8 cellular contexts compared by ENCODE assay signal in genomic region chr2:64675860-64676259, GRCh38. TPM values are rescaled to one million over a fixed set of nuclear protein-coding genes. Genes with fewer than 3 reads are reported as not detected.
A peak's percentile ranks its signal among the peaks of the same experiment; 100 is the strongest.
DNase-seq lines count a peak whose midpoint lies in the region; ATAC-seq and TF ChIP-seq lines count a peak whose summit lies in the region.

No MANE protein-coding gene starts in this region.

- DNase-seq in activated CD4-positive, alpha-beta T cell treated with anti-CD3 and anti-CD28 coated beads, Interleukin-2, amount 10 ng/mL, durations not matched to agents 24 days and 14 days: peak; percentile 79
- DNase-seq in erythroblast (lab: John Stamatoyannopoulos, UW) (peak; percentile 4 to 34), left lobe of liver (ENCODE audit: low spot score) (no peak), thyroid gland (no peak), spleen (no peak)
- peak; percentile 56 to 77 (median 72) for DNase-seq in stimulated activated CD4-positive, alpha-beta T cell treated with anti-CD3 and anti-CD28 coated beads, TNF-alpha, amount 100 ng/mL, for 48 hours (ENCODE audit: low read depth in 3 of 3)

- H3K4me3 ChIP-seq in thyroid gland (replicated peaks in 1 of 3) (no peak overlapping the region), spleen (no peak overlapping the region)

- H3K27ac Mint-ChIP-seq in activated CD4-positive, alpha-beta T cell treated with anti-CD3 and anti-CD28 coated beads, Interleukin-2, amount 10 ng/mL, durations not matched to agents 24 days and 14 days: peak overlapping the region; percentile 71

- no peak overlapping the region for H3K4me3 Mint-ChIP-seq in activated CD4-positive, alpha-beta T cell treated with anti-CD3 and anti-CD28 coated beads, Interleukin-2, amount 10 ng/mL, durations not matched to agents 24 days and 14 days

- no peaks in the 10 kb centered on the region for H3K27me3 Mint-ChIP-seq in activated CD4-positive, alpha-beta T cell treated with anti-CD3 and anti-CD28 coated beads, Interleukin-2, amount 10 ng/mL, durations not matched to agents 24 days and 14 days

- H3K9me3 Mint-ChIP-seq in activated CD4-positive, alpha-beta T cell treated with anti-CD3 and anti-CD28 coated beads, Interleukin-2, amount 10 ng/mL, durations not matched to agents 24 days and 14 days: no peaks in the 10 kb centered on the region

- H3K27me3 ChIP-seq in thyroid gland (no peaks in the 10 kb centered on the region), spleen (replicated peaks in 1 of 7) (no peaks in the 10 kb centered on the region)

- H3K4me1 ChIP-seq in thyroid gland (peaks cover 0 to 9% of the 10 kb centered on the region in 2 donors), spleen (peaks cover 0 to 31% (median 3%) of the 10 kb centered on the region in 6 donors)

- intact Hi-C loops in activated CD4-positive, alpha-beta T cell treated with anti-CD3 and anti-CD28 coated beads, Interleukin-2, amount 10 ng/mL, durations not matched to agents 24 days and 14 days (cut with micrococcal nuclease): loop anchor here (1.0 to 2.0 kb wide), 4 partner anchors 21 to 75 kb away; no protein-coding TSS in a partner anchor
- intact Hi-C loops in thyroid gland (cut with DNase I) (no loop called here), spleen (cut with DNase I; ENCODE audit: low total_unique reads) (loop anchor here (10.0 kb wide), 1 partner anchor 49 kb away; no protein-coding TSS in a partner anchor)

- TF ChIP-seq CTCF in thyroid gland (IDR thresholded peaks at IDR 0.05) (no peak), spleen (IDR thresholded peaks at IDR 0.05 in 8 of 11, conservative IDR thresholded peaks at IDR 0.05 in 3 of 11) (no peak)

- H3K27ac ChIP-seq in thyroid gland (no peak overlapping the region), spleen (no peak overlapping the region)

- H3K4me1 Mint-ChIP-seq in activated CD4-positive, alpha-beta T cell treated with anti-CD3 and anti-CD28 coated beads, Interleukin-2, amount 10 ng/mL, durations not matched to agents 24 days and 14 days: peaks cover 45% of the 10 kb centered on the region

- H3K9me3 ChIP-seq in thyroid gland: no peaks in the 10 kb centered on the region
- H3K9me3 ChIP-seq in spleen: no peaks in the 10 kb centered on the region

- ATAC-seq in HG03103 (IDR thresholded peaks at IDR 0.05; ENCODE audit: low read depth, unreplicated experiment) (peak; percentile 69), left lobe of liver (no peak), HG03378 (IDR thresholded peaks at IDR 0.05; ENCODE audit: unreplicated experiment) (no peak)

- TF ChIP-seq POLR2A in erythroblast (IDR thresholded peaks at IDR 0.05; ENCODE audit: low read length): no peak
- TF ChIP-seq POLR2A in thyroid gland (IDR thresholded peaks at IDR 0.05): no peak
- no peak for TF ChIP-seq POLR2A in spleen (IDR thresholded peaks at IDR 0.05)

- WGBS in thyroid gland, 2 donors: 88 to 90% methylated on average over 5 of the region's 5 CpGs
- 84 to 93% (median 87%) methylated on average over 5 of the region's 5 CpGs for WGBS in spleen, 5 donors

- peaks cover 4% of the 10 kb centered on the region for H3K36me3 Mint-ChIP-seq in activated CD4-positive, alpha-beta T cell treated with anti-CD3 and anti-CD28 coated beads, Interleukin-2, amount 10 ng/mL, durations not matched to agents 24 days and 14 days (ENCODE audit: low read depth)

- H3K36me3 ChIP-seq in thyroid gland: no peaks in the 10 kb centered on the region
- no peaks in the 10 kb centered on the region for H3K36me3 ChIP-seq in spleen

RNA-seq across cellular contexts. Expression of gene SERTAD2, which starts 22.1 kb away (rescaled TPM):
- total RNA-seq in activated CD4-positive, alpha-beta T cell treated with anti-CD3 and anti-CD28 coated beads, Interleukin-2, amount 10 ng/mL, durations not matched to agents 24 days and 14 days: 24.6 and 26.7 TPM in 2 replicates
- total RNA-seq in left lobe of liver: 13.8 TPM
- 10 to 100 TPM; 13.7 to 17.3 (median 16.6) TPM for total RNA-seq in thyroid gland
- 10 to 100 TPM; 31.2 to 61.4 (median 43.3) TPM for total RNA-seq in spleen
- 10 to 100 TPM; 10.4 to 16.9 (median 13.6) TPM for polyA plus RNA-seq in spleen

Comparison
In these comparisons a context has a peak if more than half of its experiments do, and no peak if none do; other contexts are left out.
1. DNase-seq: peak in activated CD4-positive, alpha-beta T cell treated with anti-CD3 and anti-CD28 coated beads, Interleukin-2, amount 10 ng/mL, durations not matched to agents 24 days and 14 days (single experiment), erythroblast (2 of 2) and stimulated activated CD4-positive, alpha-beta T cell treated with anti-CD3 and anti-CD28 coated beads, TNF-alpha, amount 100 ng/mL, for 48 hours (3 of 3); none in left lobe of liver (single experiment), thyroid gland (0 of 2) and spleen (single experiment).